Comparison of ENCODE assay signal across 23 cellular contexts in genomic region chr16:17270111-17270510, GRCh38.
DNase-seq lines count a peak whose midpoint lies in the region; TF ChIP-seq lines count a peak whose summit lies in the region.
"Had no signal": no experiment of that assay in that cellular context is flagged by ENCODE, and none has a peak within 500 bp of the region (broad histone marks: within the 10 kb centered on the region; RNA-seq: fewer than 3 reads in every experiment).

No MANE protein-coding gene starts in this region.

- H3K27ac ChIP-seq in muscle layer of duodenum (ENCODE audit: low read length), result peak overlapping the region; percentile 53
- H3K27ac ChIP-seq in stomach, result peak overlapping the region; percentile 75 to 89 (median 81)
- H3K27ac ChIP-seq: GM23248, upper lobe of right lung had no signal

- H3K36me3 ChIP-seq in muscle layer of duodenum (ENCODE audit: control insufficient read depth in 1 of 2, insufficient read depth in 2 of 2, low read length in 2 of 2) (no peaks in the 10 kb centered on the region), stomach (no peaks in the 10 kb centered on the region)
- H3K36me3 ChIP-seq: upper lobe of right lung had no signal

- no peaks in the 10 kb centered on the region for H3K27me3 ChIP-seq in muscle layer of duodenum (ENCODE audit: low read depth, low read length)
- no peaks in the 10 kb centered on the region for H3K27me3 ChIP-seq in stomach
- H3K27me3 ChIP-seq: upper lobe of right lung had no signal

- no peak for DNase-seq in activated naive CD4-positive, alpha-beta T cell (lab: John Stamatoyannopoulos, UW)
- DNase-seq in stomach, result no peak
- no peak for DNase-seq in NCI-H1436 (lab: John Stamatoyannopoulos, UW)
- DNase-seq in NK-92 treated with Interleukin-12 subunit alpha and Interleukin-12 subunit beta, amount 100 ng/mL, for 24 hours (lab: John Stamatoyannopoulos, UW), result no peak
- no peak for DNase-seq in HK-2 (ENCODE audit: unreplicated experiment)
- DNase-seq: activated CD4-positive, alpha-beta T cell treated with anti-CD3 and anti-CD28 coated beads for 48 hours; activated naive CD4-positive, alpha-beta T cell treated with Interleukin-2 at 50 U/mL for 16 hours; activated T-cell treated with anti-CD3 and anti-CD28 coated beads, Interleukin-2, amount 50 U/mL, for 24 hours; DND-41; KG1; left cardiac atrium; mesenchymal stem cell; naive thymus-derived CD8-positive, alpha-beta T cell; NCI-H226; NCI-H774; RPMI8226; stimulated activated CD8-positive, alpha-beta memory T cell treated with anti-CD3 and anti-CD28 coated beads, Interleukin-4, amount 100 ng/mL, for 48 hours; T-helper 2 cell; upper lobe of right lung had no signal

- intact Hi-C loops in stomach (cut with DNase I; ENCODE audit: low total_unique reads), result no loop called here

- H3K9me3 ChIP-seq in muscle layer of duodenum (ENCODE audit: control insufficient read depth in 1 of 2, low read length in 2 of 2) (no peaks in the 10 kb centered on the region), stomach (no peaks in the 10 kb centered on the region)
- H3K9me3 ChIP-seq: upper lobe of right lung had no signal

- peak overlapping the region; percentile 8 for H3K27ac Mint-ChIP-seq in activated naive CD4-positive, alpha-beta T cell treated with anti-CD3 and anti-CD28 coated beads, Interleukin-2, amount 50 U/mL, for 24 hours
- H3K27ac Mint-ChIP-seq in brain, result peak overlapping the region; percentile 8 to 96 (median 78)
- H3K27ac Mint-ChIP-seq: activated T-cell treated with anti-CD3 and anti-CD28 coated beads, Interleukin-2, amount 50 U/mL, for 24 hours had no signal

- peaks cover 3% of the 10 kb centered on the region for H3K36me3 Mint-ChIP-seq in activated naive CD4-positive, alpha-beta T cell treated with anti-CD3 and anti-CD28 coated beads, Interleukin-2, amount 50 U/mL, for 24 hours
- H3K36me3 Mint-ChIP-seq in brain, result no peaks in the 10 kb centered on the region

- TF ChIP-seq EP300 in stomach (IDR thresholded peaks at IDR 0.05), result no peak

- no peak overlapping the region for H3K4me3 ChIP-seq in muscle layer of duodenum (ENCODE audit: low read depth in 1 of 2, low read length in 2 of 2)
- peak overlapping the region in 1 of 4 donors; percentile 24 for H3K4me3 ChIP-seq in stomach
- H3K4me3 ChIP-seq: GM23248, upper lobe of right lung had no signal

- H3K4me1 Mint-ChIP-seq in activated naive CD4-positive, alpha-beta T cell treated with anti-CD3 and anti-CD28 coated beads, Interleukin-2, amount 50 U/mL, for 24 hours, result peaks cover 42% of the 10 kb centered on the region
- H3K4me1 Mint-ChIP-seq in brain, result peaks cover 70% of the 10 kb centered on the region

- 28 to 71% (median 52%) methylated on average over 3 of the region's 3 CpGs for WGBS in stomach, 5 donors

- H3K4me3 Mint-ChIP-seq in activated naive CD4-positive, alpha-beta T cell treated with anti-CD3 and anti-CD28 coated beads, Interleukin-2, amount 50 U/mL, for 24 hours, result no peak overlapping the region
- peak overlapping the region in 2 of 5 experiments; percentile 9 to 10 for H3K4me3 Mint-ChIP-seq in brain
- H3K4me3 Mint-ChIP-seq: activated T-cell treated with anti-CD3 and anti-CD28 coated beads, Interleukin-2, amount 50 U/mL, for 24 hours; naive thymus-derived CD8-positive, alpha-beta T cell had no signal

- no peaks in the 10 kb centered on the region for H3K9me3 Mint-ChIP-seq in activated naive CD4-positive, alpha-beta T cell treated with anti-CD3 and anti-CD28 coated beads, Interleukin-2, amount 50 U/mL, for 24 hours
- H3K9me3 Mint-ChIP-seq in brain, result no peaks in the 10 kb centered on the region
- H3K9me3 Mint-ChIP-seq: activated T-cell treated with anti-CD3 and anti-CD28 coated beads, Interleukin-2, amount 50 U/mL, for 24 hours; naive thymus-derived CD8-positive, alpha-beta T cell had no signal

- H3K4me1 ChIP-seq in muscle layer of duodenum (ENCODE audit: control insufficient read depth in 1 of 2, insufficient read depth in 2 of 2, low read length in 2 of 2) (peaks cover 6 to 10% of the 10 kb centered on the region in 2 donors), stomach (peaks cover 42 to 71% (median 55%) of the 10 kb centered on the region in 4 donors)

- no peaks in the 10 kb centered on the region for H3K27me3 Mint-ChIP-seq in activated naive CD4-positive, alpha-beta T cell treated with anti-CD3 and anti-CD28 coated beads, Interleukin-2, amount 50 U/mL, for 24 hours
- peaks cover 11% of the 10 kb centered on the region for H3K27me3 Mint-ChIP-seq in brain
- H3K27me3 Mint-ChIP-seq: activated T-cell treated with anti-CD3 and anti-CD28 coated beads, Interleukin-2, amount 50 U/mL, for 24 hours; naive thymus-derived CD8-positive, alpha-beta T cell had no signal

- TF ChIP-seq POLR2A in stomach (IDR thresholded peaks at IDR 0.05), result no peak

- TF ChIP-seq CTCF in brain (conservative IDR thresholded peaks at IDR 0.05) (no peak), stomach (IDR thresholded peaks at IDR 0.05) (no peak)
